Comparison of ENCODE assay signal across 19 cellular contexts in genomic region chr14:106058342-106058741, GRCh38.
DNase-seq lines count a peak whose midpoint lies in the region; ATAC-seq, FAIRE-seq and TF ChIP-seq lines count a peak whose summit lies in the region.
"Had no signal": no experiment of that assay in that cellular context is flagged by ENCODE, and none has a peak within 500 bp of the region (broad histone marks: within the 10 kb centered on the region; RNA-seq: fewer than 3 reads in every experiment).

No MANE protein-coding gene starts in this region.

- H3K36me3 Mint-ChIP-seq in activated T-cell treated with anti-CD3 and anti-CD28 coated beads, Interleukin-2, amount 50 U/mL, for 4 hours (ENCODE audit: insufficient read depth): no peaks in the 10 kb centered on the region
- H3K36me3 Mint-ChIP-seq in activated T-cell treated with anti-CD3 and anti-CD28 coated beads, Interleukin-2, amount 50 U/mL, for 24 hours (ENCODE audit: low read depth): no peaks in the 10 kb centered on the region
- H3K36me3 Mint-ChIP-seq: CD14-positive monocyte; CD4-positive, alpha-beta memory T cell had no signal

- peaks cover 0 to 63% (median 35%) of the 10 kb centered on the region in 10 experiments; a peak in 15 of 20 replicates for H3K4me1 ChIP-seq in BLaER1 treated with 17β-estradiol and CSF1 and Interleukin-3, amounts not matched to agents 10 nM and 100 nM
- H3K4me1 ChIP-seq in HUES48 (ENCODE audit: control insufficient read depth, insufficient read depth, low read length) (no peaks in the 10 kb centered on the region), neuronal stem cell (ENCODE audit: control insufficient read depth in 2 of 2, insufficient read depth in 1 of 2, low read depth in 1 of 2, low read length in 2 of 2) (no peaks in the 10 kb centered on the region)
- H3K4me1 ChIP-seq: BE2C, HAP-1 had no signal

- H3K4me2 ChIP-seq in BLaER1 treated with 17β-estradiol and CSF1 and Interleukin-3, amounts not matched to agents 10 nM and 100 nM: peak overlapping the region in 7 of 11 experiments; percentile 9 to 54 (median 28); a peak in 11 of 22 replicates
- H3K4me2 ChIP-seq in neuronal stem cell (ENCODE audit: insufficient read depth, low read length, poor library complexity, severe bottlenecking): no peak overlapping the region

- no peak overlapping the region for H3K23ac ChIP-seq in neuronal stem cell (ENCODE audit: low read depth, low read length, poor library complexity)

- no peak overlapping the region for H2BK120ac ChIP-seq in neuronal stem cell (ENCODE audit: low read depth, low read length)

- H3K14ac ChIP-seq in neuronal stem cell (ENCODE audit: low read length): no peak overlapping the region

- H3K27ac ChIP-seq in BLaER1 treated with 17β-estradiol and CSF1 and Interleukin-3, amounts not matched to agents 10 nM and 100 nM: no peak overlapping the region
- no peak overlapping the region for H3K27ac ChIP-seq in HUES48 (ENCODE audit: low read depth, low read length)
- H3K27ac ChIP-seq in neuronal stem cell (replicated peaks; ENCODE audit: low read length): no peak overlapping the region
- H3K27ac ChIP-seq: GM23248 had no signal

- H3K18ac ChIP-seq in neuronal stem cell (ENCODE audit: low read length): no peak overlapping the region

- H3K9me3 ChIP-seq in BLaER1 treated with 17β-estradiol and CSF1 and Interleukin-3, amounts not matched to agents 10 nM and 100 nM (replicated peaks in 1 of 11): 0 out of 22 replicates have a peak, but pooled peaks cover 0 to 3% (median 0%) of the 10 kb centered on the region in 11 experiments
- H3K9me3 ChIP-seq in HUES48 (ENCODE audit: control insufficient read depth, insufficient read depth, low read length) (peaks cover 92% of the 10 kb centered on the region), neuronal stem cell (replicated peaks in 1 of 2; ENCODE audit: control insufficient read depth in 2 of 2, insufficient read depth in 1 of 2, low read depth in 1 of 2, low read length in 2 of 2) (peaks cover 0 to 39% of the 10 kb centered on the region in 2 donors)
- H3K9me3 ChIP-seq: BE2C, HAP-1 had no signal

- peak; percentile 36 for FAIRE-seq in bronchial epithelial cell (lab: Jason Lieb, UNC)
- FAIRE-seq: A204.1, GM12878 had no signal

- H3K36me3 ChIP-seq in BLaER1 treated with 17β-estradiol and CSF1 and Interleukin-3, amounts not matched to agents 10 nM and 100 nM: no peaks in the 10 kb centered on the region
- H3K36me3 ChIP-seq in HUES48 (ENCODE audit: control insufficient read depth, insufficient read depth, low read length) (no peaks in the 10 kb centered on the region), bronchial epithelial cell (ENCODE audit: control insufficient read depth, insufficient read depth, low read length) (no peaks in the 10 kb centered on the region), neuronal stem cell (replicated peaks in 1 of 2; ENCODE audit: control insufficient read depth in 2 of 2, insufficient read depth in 2 of 2, low read length in 2 of 2) (no peaks in the 10 kb centered on the region)
- H3K36me3 ChIP-seq: BE2C, HAP-1 had no signal

- no peaks in the 10 kb centered on the region for H4K20me1 ChIP-seq in BLaER1 treated with 17β-estradiol and CSF1 and Interleukin-3, amounts not matched to agents 10 nM and 100 nM

- H2BK5ac ChIP-seq in neuronal stem cell (ENCODE audit: low read length): no peak overlapping the region

- H3K4me3 Mint-ChIP-seq in activated T-cell treated with anti-CD3 and anti-CD28 coated beads, Interleukin-2, amount 50 U/mL, for 4 hours: no peak overlapping the region
- H3K4me3 Mint-ChIP-seq in activated T-cell treated with anti-CD3 and anti-CD28 coated beads, Interleukin-2, amount 50 U/mL, for 24 hours: no peak overlapping the region
- H3K4me3 Mint-ChIP-seq: CD14-positive monocyte; CD4-positive, alpha-beta memory T cell had no signal

- H3K9me3 Mint-ChIP-seq in activated T-cell treated with anti-CD3 and anti-CD28 coated beads, Interleukin-2, amount 50 U/mL, for 4 hours: no peaks in the 10 kb centered on the region
- H3K9me3 Mint-ChIP-seq in activated T-cell treated with anti-CD3 and anti-CD28 coated beads, Interleukin-2, amount 50 U/mL, for 24 hours: no peaks in the 10 kb centered on the region
- H3K9me3 Mint-ChIP-seq: CD14-positive monocyte; CD4-positive, alpha-beta memory T cell had no signal

- no peak overlapping the region for H3K4me3 ChIP-seq in BLaER1 treated with 17β-estradiol and CSF1 and Interleukin-3, amounts not matched to agents 10 nM and 100 nM
- peak overlapping the region; percentile 26; the same call in 1 of the 2 replicates for H3K4me3 ChIP-seq in HUES48 (ENCODE audit: low read depth, low read length)
- no peak overlapping the region for H3K4me3 ChIP-seq in bronchial epithelial cell (ENCODE audit: low read depth, low read length)
- no peak overlapping the region for H3K4me3 ChIP-seq in neuronal stem cell (ENCODE audit: low read length in 2 of 2)
- H3K4me3 ChIP-seq: GM12878, GM23248, HAP-1 had no signal

- peak; percentile 26 to 44 for ATAC-seq in activated T-cell treated with anti-CD3 and anti-CD28 coated beads, Interleukin-2, amount 50 U/mL, for 4 hours
- ATAC-seq: GM12878 had no signal

- WGBS in neuronal stem cell (ENCODE audit: extremely low coverage in 2 of 2, insufficient read length in 2 of 2, insufficient replicate concordance in 1 of 2), 2 donors: no CpG with 5 or more reads among the region's 8 CpGs

- no peaks in the 10 kb centered on the region for H3K79me1 ChIP-seq in neuronal stem cell (ENCODE audit: low read depth, low read length)

- no peak overlapping the region for H2AFZ ChIP-seq in neuronal stem cell (ENCODE audit: low read length)
- H2AFZ ChIP-seq: GM23248 had no signal

- H2AK5ac ChIP-seq in neuronal stem cell (ENCODE audit: low read depth, low read length): no peak overlapping the region

- H3K27me3 ChIP-seq in BLaER1 treated with 17β-estradiol and CSF1 and Interleukin-3, amounts not matched to agents 10 nM and 100 nM: no peaks in the 10 kb centered on the region
- H3K27me3 ChIP-seq in HUES48 (ENCODE audit: control insufficient read depth, insufficient read depth, low read length) (no peaks in the 10 kb centered on the region), bronchial epithelial cell (ENCODE audit: control insufficient read depth, insufficient read depth, low read length) (no peaks in the 10 kb centered on the region), neuronal stem cell (ENCODE audit: control insufficient read depth in 3 of 3, insufficient read depth in 3 of 3, low read depth in 1 of 3, low read length in 3 of 3) (peaks cover 0 to 3% (median 0%) of the 10 kb centered on the region in 3 experiments)

- no peak overlapping the region for H3K27ac Mint-ChIP-seq in activated T-cell treated with anti-CD3 and anti-CD28 coated beads, Interleukin-2, amount 50 U/mL, for 24 hours

- H3K4me1 Mint-ChIP-seq in activated T-cell treated with anti-CD3 and anti-CD28 coated beads, Interleukin-2, amount 50 U/mL, for 4 hours (ENCODE audit: low read depth): peaks cover 14% of the 10 kb centered on the region
- peaks cover 36% of the 10 kb centered on the region for H3K4me1 Mint-ChIP-seq in activated T-cell treated with anti-CD3 and anti-CD28 coated beads, Interleukin-2, amount 50 U/mL, for 24 hours (ENCODE audit: low read depth)
- H3K4me1 Mint-ChIP-seq: CD14-positive monocyte had no signal

- no peak overlapping the region for H3K9ac ChIP-seq in BLaER1 treated with 17β-estradiol and CSF1 and Interleukin-3, amounts not matched to agents 10 nM and 100 nM
- H3K9ac ChIP-seq in HUES48 (ENCODE audit: low read depth, low read length): no peak overlapping the region
- H3K9ac ChIP-seq in neuronal stem cell (ENCODE audit: low read depth, low read length, poor library complexity): no peak overlapping the region
- H3K9ac ChIP-seq: GM23248 had no signal

- H3K4ac ChIP-seq in neuronal stem cell (ENCODE audit: low read length): no peak overlapping the region

- no peak overlapping the region for H4K91ac ChIP-seq in neuronal stem cell (ENCODE audit: low read depth, low read length, poor library complexity)

- TF ChIP-seq CTCF in bronchial epithelial cell (IDR thresholded peaks at IDR 0.05; ENCODE audit: insufficient read depth, low read length, severe bottlenecking): no peak

- no peak for DNase-seq in activated T-cell treated with anti-CD3 and anti-CD28 coated beads, Interleukin-2, amount 50 U/mL, for 4 hours
- no peak for DNase-seq in activated T-cell treated with anti-CD3 and anti-CD28 coated beads, Interleukin-2, amount 50 U/mL, for 24 hours
- no peak for DNase-seq in bronchial epithelial cell (ENCODE audit: low read depth)
- DNase-seq in neuronal stem cell (ENCODE audit: low spot score): no peak
- DNase-seq in DMS79 (lab: John Stamatoyannopoulos, UW): no peak
- no peak for DNase-seq in T-helper 9 cell
- DNase-seq: ACHN; BE2C; CD4-positive, alpha-beta memory T cell; DMS153; DMS79 treated with DMSO at 0.1 percent for 48 hours; EL; GM23248 had no signal

- H3K27me3 Mint-ChIP-seq in activated T-cell treated with anti-CD3 and anti-CD28 coated beads, Interleukin-2, amount 50 U/mL, for 4 hours (ENCODE audit: low read depth): peaks cover 15% of the 10 kb centered on the region
- peaks cover 5% of the 10 kb centered on the region for H3K27me3 Mint-ChIP-seq in activated T-cell treated with anti-CD3 and anti-CD28 coated beads, Interleukin-2, amount 50 U/mL, for 24 hours

- no peak overlapping the region for H4K8ac ChIP-seq in neuronal stem cell (ENCODE audit: low read depth, low read length)

- H2BK12ac ChIP-seq in neuronal stem cell (ENCODE audit: low read length): no peak overlapping the region

- no peak overlapping the region for H2BK15ac ChIP-seq in neuronal stem cell (ENCODE audit: low read length)
